In the genomic region with DNA sequence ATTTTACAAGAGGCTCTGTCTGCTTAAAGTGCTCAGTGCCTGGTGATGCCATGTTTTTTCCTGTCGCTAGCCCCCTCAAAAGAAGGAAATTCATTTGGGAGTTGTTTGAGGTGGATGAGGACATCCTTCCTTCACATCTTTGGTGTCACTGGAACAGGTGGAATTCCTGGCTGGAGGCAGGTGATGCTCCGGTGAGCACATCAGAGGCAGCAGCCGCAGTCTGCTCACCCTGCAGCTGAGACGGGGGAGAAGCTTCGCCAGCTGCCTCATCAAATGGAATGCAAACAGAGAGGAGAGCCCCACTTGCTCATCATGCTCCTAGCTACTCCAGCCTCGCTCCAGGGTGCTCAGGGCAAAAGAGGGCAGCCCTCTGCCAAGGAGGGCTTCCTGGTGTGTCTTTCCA, we compare ENCODE assay signal across 9 cellular contexts.
DNase-seq lines count a peak whose midpoint lies in the region; ATAC-seq and TF ChIP-seq lines count a peak whose summit lies in the region.
"Had no signal": no experiment of that assay in that cellular context is flagged by ENCODE, and none has a peak within 500 bp of the region (broad histone marks: within the 10 kb centered on the region; RNA-seq: fewer than 3 reads in every experiment).

No MANE protein-coding gene starts in this region.

- TF ChIP-seq EP300 in gastroesophageal sphincter (IDR thresholded peaks at IDR 0.05) = no peak
- TF ChIP-seq EP300 in stomach (IDR thresholded peaks at IDR 0.05) = no peak

- peak overlapping the region; percentile 47; the same call in 1 of the 2 replicates for H3K27ac ChIP-seq in HEK293 (ENCODE audit: extremely low read depth, low read depth, low read length)
- peak overlapping the region; percentile 82 to 97 (median 90) for H3K27ac ChIP-seq in gastroesophageal sphincter
- peak overlapping the region; percentile 82 to 97 (median 93) for H3K27ac ChIP-seq in stomach
- H3K27ac ChIP-seq: cardiac muscle cell had no signal

- no peaks in the 10 kb centered on the region for H3K9me3 ChIP-seq in HEK293 (ENCODE audit: control insufficient read depth, insufficient read depth, low read depth, low read length)
- H3K9me3 ChIP-seq in gastroesophageal sphincter = no peaks in the 10 kb centered on the region
- no peaks in the 10 kb centered on the region for H3K9me3 ChIP-seq in stomach

- H3K4me1 Mint-ChIP-seq in immature natural killer cell = peaks cover 4 to 6% of the 10 kb centered on the region in 2 donors

- no peak overlapping the region for H3K4me3 ChIP-seq in HEK293 (ENCODE audit: low read depth, low read length)
- no peak overlapping the region for H3K4me3 ChIP-seq in gastroesophageal sphincter
- H3K4me3 ChIP-seq in stomach = no peak overlapping the region
- H3K4me3 ChIP-seq: cardiac muscle cell had no signal

- POLR2A ChIA-PET in HEK293 (lab: Yijun Ruan, JAX) = interaction anchor here (0.9 to 2.8 kb wide), 3 partner anchors 21 to 74 kb away, joined by 3 to 18 read pairs (median 4); a partner anchor contains a TSS

- no peaks in the 10 kb centered on the region for H3K9me3 Mint-ChIP-seq in immature natural killer cell

- no peaks in the 10 kb centered on the region for H3K36me3 Mint-ChIP-seq in immature natural killer cell

- CTCF ChIA-PET in HEK293 (lab: Yijun Ruan, JAX) = interaction anchor here (0.5 to 2.7 kb wide), 15 partner anchors 10 to 189 kb away, joined by 3 to 18 read pairs (median 4); a partner anchor contains a TSS

- TF ChIP-seq CTCF in HEK293 (tag by site-specific recombination; IDR thresholded peaks at IDR 0.05) (no peak), gastroesophageal sphincter (IDR thresholded peaks at IDR 0.05) (no peak), stomach (IDR thresholded peaks at IDR 0.05) (peak in 1 of 7 experiments; percentile 27)

- H3K36me3 ChIP-seq in HEK293 (ENCODE audit: control insufficient read depth in 2 of 2, insufficient read depth in 1 of 2, low read length in 2 of 2) = no peaks in the 10 kb centered on the region
- H3K36me3 ChIP-seq in gastroesophageal sphincter = no peaks in the 10 kb centered on the region
- no peaks in the 10 kb centered on the region for H3K36me3 ChIP-seq in stomach
- H3K36me3 ChIP-seq: cardiac muscle cell had no signal

- intact Hi-C loops in stomach (cut with DNase I; ENCODE audit: low total_unique reads) = no loop called here

- no peak overlapping the region for H3K4me3 Mint-ChIP-seq in immature natural killer cell

- no peak for TF ChIP-seq POLR2A in gastroesophageal sphincter (IDR thresholded peaks at IDR 0.05)
- no peak for TF ChIP-seq POLR2A in stomach (IDR thresholded peaks at IDR 0.05)

- no peak for ATAC-seq in gastroesophageal sphincter
- ATAC-seq in HG02642 (IDR thresholded peaks at IDR 0.05; ENCODE audit: poor library complexity, unreplicated experiment) = no peak
- ATAC-seq in HG03442 (IDR thresholded peaks at IDR 0.05; ENCODE audit: unreplicated experiment) = no peak

- DNase-seq in RPMI7951 (ENCODE audit: low read depth) (peak; percentile 63), stomach (no peak), immature natural killer cell (no peak), amniotic stem cell (lab: John Stamatoyannopoulos, UW) (no peak)

- H3K27me3 ChIP-seq in gastroesophageal sphincter = no peaks in the 10 kb centered on the region
- no peaks in the 10 kb centered on the region for H3K27me3 ChIP-seq in stomach
- H3K27me3 ChIP-seq: cardiac muscle cell had no signal

- peaks cover 0 to 4% (median 4%) of the 10 kb centered on the region in 3 donors for H3K27me3 Mint-ChIP-seq in immature natural killer cell (ENCODE audit: low read depth in 3 of 3)

- peaks cover 13% of the 10 kb centered on the region for H3K4me1 ChIP-seq in HEK293 (ENCODE audit: control insufficient read depth, insufficient read depth, low read length)
- H3K4me1 ChIP-seq in gastroesophageal sphincter = peaks cover 21 to 63% (median 27%) of the 10 kb centered on the region in 3 donors
- peaks cover 35 to 62% (median 48%) of the 10 kb centered on the region in 4 donors for H3K4me1 ChIP-seq in stomach

- WGBS in gastroesophageal sphincter (ENCODE audit: low coverage in 1 of 2), 2 donors = no CpG with 5 or more reads among the region's 6 CpGs
- WGBS in stomach, 5 donors = 64 to 80% (median 74%) methylated on average over 5 to 6 of the region's 6 CpGs

- no peak overlapping the region for H3K27ac Mint-ChIP-seq in immature natural killer cell

TF ChIP-seq in HEK293, 187 proteins besides CTCF, POLR2A, EP300 and RAD21:
- TF ChIP-seq YY1 (tag by site-specific recombination; IDR thresholded peaks at IDR 0.05) (0 out of 2 replicates have a peak, but pooled peaks have one; percentile 3), ZFP3 (tag by site-specific recombination; IDR thresholded peaks at IDR 0.05; ENCODE audit: low read depth) (no peak)
